Comparison of ENCODE assay signal across 11 cellular contexts in genomic region chr19:18606281-18607221, GRCh38. TPM values are rescaled to one million over a fixed set of nuclear protein-coding genes. Genes with fewer than 3 reads are reported as not detected.
DNase-seq lines count a peak whose midpoint lies in the region; ATAC-seq and TF ChIP-seq lines count a peak whose summit lies in the region.
"Had no signal": no experiment of that assay in that cellular context is flagged by ENCODE, and none has a peak within 500 bp of the region (broad histone marks: within the 10 kb centered on the region; RNA-seq: fewer than 3 reads in every experiment).

TSS of gene CRLF1 (minus strand) at chr19:18606799. CDS start at chr19:18606656, 143 bp downstream.

- ATAC-seq in T-cell (replicated peaks in 1 of 4) (no peak), Right ventricle myocardium inferior (peak; percentile 7), psoas muscle (peak in 1 of 4 donors; percentile 36), GM21529 (IDR thresholded peaks at IDR 0.05; ENCODE audit: unreplicated experiment) (no peak)
- no peak for ATAC-seq in activated CD8-positive, alpha-beta memory T cell treated with anti-CD3 and anti-CD28 coated beads, Interleukin-2, amount 10 ng/mL, durations not matched to agents 7 days and 5 days

- H3K27me3 Mint-ChIP-seq in CD8-positive, alpha-beta memory T cell, result peaks cover 44 to 63% of the 10 kb centered on the region in 2 donors
- peaks cover 47 to 71% of the 10 kb centered on the region in 2 donors for H3K27me3 Mint-ChIP-seq in T-cell
- peaks cover 77% of the 10 kb centered on the region for H3K27me3 Mint-ChIP-seq in activated CD8-positive, alpha-beta memory T cell treated with anti-CD3 and anti-CD28 coated beads, Interleukin-2, amount 10 ng/mL, durations not matched to agents 7 days and 5 days
- peaks cover 74% of the 10 kb centered on the region for H3K27me3 Mint-ChIP-seq in activated CD4-positive, alpha-beta T cell treated with anti-CD3 and anti-CD28 coated beads, Interleukin-2, amount 10 ng/mL, durations not matched to agents 7 days and 5 days

- H3K4me3 Mint-ChIP-seq in CD8-positive, alpha-beta memory T cell, result peak within 1 kb of the TSS in 4 of 7 donors; percentile 32 to 73 (median 52)
- peak within 1 kb of the TSS in 2 of 3 donors; percentile 21 to 52 for H3K4me3 Mint-ChIP-seq in T-cell
- no peak within 1 kb of the TSS for H3K4me3 Mint-ChIP-seq in activated CD8-positive, alpha-beta memory T cell treated with anti-CD3 and anti-CD28 coated beads, Interleukin-2, amount 10 ng/mL, durations not matched to agents 7 days and 5 days
- no peak within 1 kb of the TSS for H3K4me3 Mint-ChIP-seq in activated CD4-positive, alpha-beta T cell treated with anti-CD3 and anti-CD28 coated beads, Interleukin-2, amount 10 ng/mL, durations not matched to agents 7 days and 5 days

- H3K36me3 Mint-ChIP-seq in CD8-positive, alpha-beta memory T cell, result peaks cover 0 to 1% (median 0%) of the 10 kb centered on the region in 3 donors
- no peaks in the 10 kb centered on the region for H3K36me3 Mint-ChIP-seq in T-cell
- no peaks in the 10 kb centered on the region for H3K36me3 Mint-ChIP-seq in activated CD8-positive, alpha-beta memory T cell treated with anti-CD3 and anti-CD28 coated beads, Interleukin-2, amount 10 ng/mL, durations not matched to agents 7 days and 5 days
- no peaks in the 10 kb centered on the region for H3K36me3 Mint-ChIP-seq in activated CD4-positive, alpha-beta T cell treated with anti-CD3 and anti-CD28 coated beads, Interleukin-2, amount 10 ng/mL, durations not matched to agents 7 days and 5 days (ENCODE audit: low read depth)
- H3K36me3 Mint-ChIP-seq: activated naive CD8-positive, alpha-beta T cell had no signal

- TF ChIP-seq CTCF in psoas muscle (IDR thresholded peaks at IDR 0.05), result no peak

- no peaks in the 10 kb centered on the region for H3K9me3 ChIP-seq in CD8-positive, alpha-beta memory T cell (ENCODE audit: low read length)
- no peaks in the 10 kb centered on the region for H3K9me3 ChIP-seq in psoas muscle

- no peak within 1 kb of the TSS for H3K4me3 ChIP-seq in CD8-positive, alpha-beta memory T cell (ENCODE audit: low read length)
- peak within 1 kb of the TSS; percentile 50 for H3K4me3 ChIP-seq in psoas muscle

- WGBS in psoas muscle, 3 donors, result 1 to 4% (median 2%) methylated on average over 5 to 116 of the region's 116 CpGs

- peaks cover 64% of the 10 kb centered on the region for H3K27me3 ChIP-seq in CD8-positive, alpha-beta memory T cell (ENCODE audit: insufficient read depth, low read length, poor library complexity, severe bottlenecking)
- peaks cover 0 to 79% (median 32%) of the 10 kb centered on the region in 3 donors for H3K27me3 ChIP-seq in psoas muscle (ENCODE audit: insufficient read depth in 3 of 3, low read length in 2 of 3)

- H3K4me1 Mint-ChIP-seq in CD8-positive, alpha-beta memory T cell, result peaks cover 11 to 36% (median 13%) of the 10 kb centered on the region in 3 donors
- H3K4me1 Mint-ChIP-seq in T-cell, result peaks cover 7 to 30% (median 16%) of the 10 kb centered on the region in 3 donors
- H3K4me1 Mint-ChIP-seq in activated CD8-positive, alpha-beta memory T cell treated with anti-CD3 and anti-CD28 coated beads, Interleukin-2, amount 10 ng/mL, durations not matched to agents 7 days and 5 days, result peaks cover 4% of the 10 kb centered on the region
- H3K4me1 Mint-ChIP-seq in activated CD4-positive, alpha-beta T cell treated with anti-CD3 and anti-CD28 coated beads, Interleukin-2, amount 10 ng/mL, durations not matched to agents 7 days and 5 days, result peaks cover 10% of the 10 kb centered on the region

- H3K9me3 Mint-ChIP-seq in CD8-positive, alpha-beta memory T cell, result no peaks in the 10 kb centered on the region
- no peaks in the 10 kb centered on the region for H3K9me3 Mint-ChIP-seq in T-cell
- H3K9me3 Mint-ChIP-seq in activated CD8-positive, alpha-beta memory T cell treated with anti-CD3 and anti-CD28 coated beads, Interleukin-2, amount 10 ng/mL, durations not matched to agents 7 days and 5 days (ENCODE audit: low read depth), result no peaks in the 10 kb centered on the region
- no peaks in the 10 kb centered on the region for H3K9me3 Mint-ChIP-seq in activated CD4-positive, alpha-beta T cell treated with anti-CD3 and anti-CD28 coated beads, Interleukin-2, amount 10 ng/mL, durations not matched to agents 7 days and 5 days

- POLR2A ChIA-PET in CD8-positive, alpha-beta memory T cell (lab: Charles Lee), result interaction anchor here (0.8 kb wide), 1 partner anchor 18 kb away, joined by 3 read pairs; no protein-coding TSS in a partner anchor
- POLR2A ChIA-PET in T-cell (lab: Charles Lee), result no interaction called here
- POLR2A ChIA-PET in activated CD4-positive, alpha-beta T cell treated with anti-CD3 and anti-CD28 coated beads, Interleukin-2, amount 10 ng/mL, durations not matched to agents 7 days and 5 days (lab: Charles Lee), result no interaction called here

- no peaks in the 10 kb centered on the region for H3K36me3 ChIP-seq in CD8-positive, alpha-beta memory T cell (ENCODE audit: insufficient read depth, low read length)
- no peaks in the 10 kb centered on the region for H3K36me3 ChIP-seq in psoas muscle (ENCODE audit: insufficient read depth in 1 of 2, low read depth in 1 of 2)

- peaks cover 9% of the 10 kb centered on the region for H3K4me1 ChIP-seq in CD8-positive, alpha-beta memory T cell (ENCODE audit: insufficient read depth, low read length)
- peaks cover 11% of the 10 kb centered on the region for H3K4me1 ChIP-seq in psoas muscle

- DNase-seq in CD8-positive, alpha-beta memory T cell, result no peak
- DNase-seq in T-cell, result no peak
- peak; percentile 16 for DNase-seq in Right ventricle myocardium inferior (ENCODE audit: missing footprints)
- peak in 1 of 2 donors; percentile 45 for DNase-seq in psoas muscle
- DNase-seq in activated CD8-positive, alpha-beta memory T cell treated with anti-CD3 and anti-CD28 coated beads, Interleukin-2, amount 10 ng/mL, durations not matched to agents 7 days and 5 days, result no peak
- no peak for DNase-seq in activated CD4-positive, alpha-beta T cell treated with anti-CD3 and anti-CD28 coated beads, Interleukin-2, amount 10 ng/mL, durations not matched to agents 7 days and 5 days
- DNase-seq in DMS 273 treated with DMSO at 0.1 percent for 48 hours (lab: John Stamatoyannopoulos, UW), result no peak
- DNase-seq: NCI-H2029 had no signal

- no peak within 1 kb of the TSS for H3K27ac Mint-ChIP-seq in CD8-positive, alpha-beta memory T cell
- H3K27ac Mint-ChIP-seq in T-cell, result no peak within 1 kb of the TSS
- H3K27ac Mint-ChIP-seq in activated CD8-positive, alpha-beta memory T cell treated with anti-CD3 and anti-CD28 coated beads, Interleukin-2, amount 10 ng/mL, durations not matched to agents 7 days and 5 days, result no peak within 1 kb of the TSS
- H3K27ac Mint-ChIP-seq in activated CD4-positive, alpha-beta T cell treated with anti-CD3 and anti-CD28 coated beads, Interleukin-2, amount 10 ng/mL, durations not matched to agents 7 days and 5 days, result no peak within 1 kb of the TSS
- H3K27ac Mint-ChIP-seq: activated naive CD8-positive, alpha-beta T cell had no signal

- no peak within 1 kb of the TSS for H3K27ac ChIP-seq in CD8-positive, alpha-beta memory T cell (ENCODE audit: low read depth, low read length)
- no peak within 1 kb of the TSS for H3K27ac ChIP-seq in psoas muscle

- CTCF ChIA-PET in CD8-positive, alpha-beta memory T cell (lab: Charles Lee), result interaction anchor here (1.0 to 1.2 kb wide), 2 partner anchors 14 to 241 kb away, joined by 3 to 4 read pairs; no protein-coding TSS in a partner anchor
- CTCF ChIA-PET in T-cell (lab: Charles Lee), result interaction anchor here in 1 of 2 donors (0.6 kb wide), 1 partner anchor 50 kb away, joined by 3 read pairs; no protein-coding TSS in a partner anchor
- CTCF ChIA-PET in activated CD8-positive, alpha-beta memory T cell treated with anti-CD3 and anti-CD28 coated beads, Interleukin-2, amount 10 ng/mL, durations not matched to agents 7 days and 5 days (lab: Charles Lee), result no interaction called here
- CTCF ChIA-PET in activated CD4-positive, alpha-beta T cell treated with anti-CD3 and anti-CD28 coated beads, Interleukin-2, amount 10 ng/mL, durations not matched to agents 7 days and 5 days (lab: Charles Lee), result interaction anchor here (0.5 to 1.6 kb wide), 3 partner anchors 17 to 47 kb away, joined by 3 to 4 read pairs (median 3); no protein-coding TSS in a partner anchor

- intact Hi-C loops in Right ventricle myocardium inferior (cut with DNase I), result no loop called here
- intact Hi-C loops in psoas muscle (cut with DNase I), result no loop called here

RNA-seq across cellular contexts. Expression of gene CRLF1, which starts in this region (rescaled TPM):
- not detected for total RNA-seq in CD8-positive, alpha-beta memory T cell
- polyA plus RNA-seq in CD8-positive, alpha-beta memory T cell, result not detected
- under 1 TPM in 2 of 5 donors, not detected in 3; 0.56 to 0.73 TPM for total RNA-seq in T-cell
- 35.7 TPM for total RNA-seq in Right ventricle myocardium inferior
- total RNA-seq in psoas muscle, result 10 to 100 TPM in 3 of 4 donors, 1 to 10 TPM in 1; 8.3 to 20.2 (median 14.2) TPM
- 10 to 100 TPM; 15.6 to 28.4 (median 19.3) TPM for polyA plus RNA-seq in psoas muscle
- not detected for total RNA-seq in activated CD8-positive, alpha-beta memory T cell treated with anti-CD3 and anti-CD28 coated beads, Interleukin-2, amount 10 ng/mL, durations not matched to agents 7 days and 5 days
- not detected for total RNA-seq in activated CD4-positive, alpha-beta T cell treated with anti-CD3 and anti-CD28 coated beads, Interleukin-2, amount 10 ng/mL, durations not matched to agents 7 days and 5 days
- total RNA-seq: T-helper 2 cell treated with Interferon-gamma antibody and Interleukin-4, amounts not matched to agents 100 ng/mL and 5 ng/mL, for 36 hours had no signal

Comparison
In these comparisons a context has a peak if more than half of its experiments do, and no peak if none do; other contexts are left out.
1. RNA of gene CRLF1 (total RNA-seq): 35.7 TPM in Right ventricle myocardium inferior (single experiment) and 8.3 to 20.2 TPM in psoas muscle; 0.56 to 0.73 TPM in T-cell, not detected in CD8-positive, alpha-beta memory T cell, not detected in activated CD8-positive, alpha-beta memory T cell treated with anti-CD3 and anti-CD28 coated beads, Interleukin-2, amount 10 ng/mL, durations not matched to agents 7 days and 5 days and not detected in activated CD4-positive, alpha-beta T cell treated with anti-CD3 and anti-CD28 coated beads, Interleukin-2, amount 10 ng/mL, durations not matched to agents 7 days and 5 days; every median in the first group is over 4 times any median in the second.
2. RNA of gene CRLF1 (polyA plus RNA-seq): 15.6 to 28.4 TPM in psoas muscle; not detected in CD8-positive, alpha-beta memory T cell (single experiment); every median in the first group is over 10 times any median in the second.
3. H3K4me3 Mint-ChIP-seq: peak in CD8-positive, alpha-beta memory T cell (4 of 7) and T-cell (2 of 3); none in activated CD8-positive, alpha-beta memory T cell treated with anti-CD3 and anti-CD28 coated beads, Interleukin-2, amount 10 ng/mL, durations not matched to agents 7 days and 5 days (single experiment) and activated CD4-positive, alpha-beta T cell treated with anti-CD3 and anti-CD28 coated beads, Interleukin-2, amount 10 ng/mL, durations not matched to agents 7 days and 5 days (single experiment).